27 cellular contexts compared by ENCODE assay signal in genomic region chr11:36218283-36218921, GRCh38.
DNase-seq lines count a peak whose midpoint lies in the region; ATAC-seq, FAIRE-seq and TF ChIP-seq lines count a peak whose summit lies in the region.
"Had no signal": no experiment of that assay in that cellular context is flagged by ENCODE, and none has a peak within 500 bp of the region (broad histone marks: within the 10 kb centered on the region; RNA-seq: fewer than 3 reads in every experiment).

No MANE protein-coding gene starts in this region.

- no peak for TF ChIP-seq POLR2A in HepG2 (IDR thresholded peaks at IDR 0.05; ENCODE audit: insufficient read depth in 1 of 2, low read depth in 2 of 2, low read length in 2 of 2)

- no peak for FAIRE-seq in HepG2 (lab: Jason Lieb, UNC)
- FAIRE-seq: A204.1, G401.6, GM12891, GM19239 had no signal

- peaks cover 0 to 3% (median 0%) of the 10 kb centered on the region in 4 donors for H3K9me3 ChIP-seq in liver (ENCODE audit: control insufficient read depth in 4 of 4, low read length in 3 of 4)
- peaks cover 7% of the 10 kb centered on the region for H3K9me3 ChIP-seq in HepG2 (ENCODE audit: low read length)
- H3K9me3 ChIP-seq: BE2C had no signal

- CTCF ChIA-PET in HepG2 (lab: Yijun Ruan, JAX; ENCODE audit: low intra/inter-chr PET ratio, low total read pairs), result no interaction called here

- H3K4me1 ChIP-seq in liver (ENCODE audit: control insufficient read depth in 4 of 4, insufficient read depth in 4 of 4, low read length in 3 of 4), result peaks cover 0 to 12% (median 6%) of the 10 kb centered on the region in 4 donors
- no peaks in the 10 kb centered on the region for H3K4me1 ChIP-seq in HepG2 (ENCODE audit: insufficient read depth, low read length)
- H3K4me1 ChIP-seq: BE2C, BLaER1 had no signal

- no peak overlapping the region for H3K4me3 ChIP-seq in liver (ENCODE audit: low read depth in 1 of 3, low read length in 3 of 3)
- H3K4me3 ChIP-seq in HepG2 (replicated peaks in 1 of 3; ENCODE audit: insufficient read depth in 1 of 3, low read depth in 2 of 3, low read length in 3 of 3), result no peak overlapping the region
- H3K4me3 ChIP-seq: BLaER1 had no signal

- 77% methylated on average over 4 of the region's 4 CpGs for WGBS in liver
- WGBS in HepG2 (ENCODE audit: low lambda C conversion rate), result 0% methylated on average over 4 of the region's 4 CpGs

- no peak overlapping the region for H3K9ac ChIP-seq in liver (ENCODE audit: low read depth in 1 of 2, low read length in 2 of 2)
- H3K9ac ChIP-seq in HepG2 (ENCODE audit: insufficient read depth, low read depth, low read length), result no peak overlapping the region
- H3K9ac ChIP-seq: BLaER1 had no signal

- H3K27ac ChIP-seq in liver (ENCODE audit: low read depth in 1 of 2, low read length in 2 of 2), result no peak overlapping the region
- H3K27ac ChIP-seq in HepG2 (ENCODE audit: extremely low read length, insufficient read depth, low read length), result no peak overlapping the region
- H3K27ac ChIP-seq: BLaER1 had no signal

- no peak for ATAC-seq in HepG2
- ATAC-seq in left lobe of liver, result peak; percentile 93
- ATAC-seq in SK-N-SH treated with all-trans-retinoic acid at 6 μM for 48 hours, result no peak

- H3K79me2 ChIP-seq in HepG2 (ENCODE audit: insufficient read depth, low read length), result no peaks in the 10 kb centered on the region

- DNase-seq in HepG2 (ENCODE audit: low spot score), result no peak
- DNase-seq in NCI-H69 (lab: John Stamatoyannopoulos, UW), result peak; percentile 9
- peak; percentile 52 for DNase-seq in left lobe of liver (ENCODE audit: low spot score)
- no peak for DNase-seq in foreskin melanocyte
- DNase-seq in stimulated activated CD4-positive, alpha-beta T cell treated with anti-CD3 and anti-CD28 coated beads, Interleukin-2, amount 100 ng/mL, for 24 hours, result no peak
- DNase-seq: 8988T; ACHN; BE2C; C1 segment of cervical spinal cord; CD4-positive, alpha-beta memory T cell; CD4-positive, CD25-positive, alpha-beta regulatory T cell; CD8-positive, alpha-beta memory T cell; COR-L47; DMS 273 treated with DMSO at 0.1 percent for 48 hours; DMS153; DMS53; DMS79; DND-41; EL; GF-D8 had no signal

- no peak for TF ChIP-seq CTCF in liver (IDR thresholded peaks at IDR 0.05; ENCODE audit: low read depth, low read length, missing input control)
- TF ChIP-seq CTCF in HepG2 (CRISPR knock-in tag; IDR thresholded peaks at IDR 0.05), result no peak

- POLR2A ChIA-PET in HepG2 (lab: Yijun Ruan, JAX), result no interaction called here

- H3K4me2 ChIP-seq in HepG2 (ENCODE audit: low read depth, low read length), result no peak overlapping the region
- H3K4me2 ChIP-seq: BLaER1 had no signal

- H3K27me3 ChIP-seq in liver (ENCODE audit: control insufficient read depth in 4 of 4, insufficient read depth in 4 of 4, low read length in 3 of 4) (no peaks in the 10 kb centered on the region), HepG2 (ENCODE audit: control insufficient read depth in 1 of 2, insufficient read depth in 2 of 2, low read length in 2 of 2) (no peaks in the 10 kb centered on the region; a peak in 2 of 5 replicates)
- H3K27me3 ChIP-seq: BE2C, BLaER1 had no signal

- TF ChIP-seq EP300 in HepG2 (IDR thresholded peaks at IDR 0.05; ENCODE audit: low read depth in 2 of 2, low read length in 2 of 2) (no peak), HepG2 (CRISPR knock-in tag; IDR thresholded peaks at IDR 0.05; ENCODE audit: borderline replicate concordance) (no peak)

- in situ Hi-C loops in HepG2 (cut with HindIII; ENCODE audit: extremely low pct_ligation_motif_present, low pct_unique_long_range_greater_than_20kb), result no loop called here

- intact Hi-C loops in HepG2 (cut with micrococcal nuclease; ENCODE audit: unreplicated experiment), result no loop called here

- no peak overlapping the region for H2AFZ ChIP-seq in HepG2 (ENCODE audit: low read length)

- H3K36me3 ChIP-seq in liver (ENCODE audit: control insufficient read depth in 4 of 4, insufficient read depth in 3 of 4, low read depth in 1 of 4, low read length in 3 of 4) (no peaks in the 10 kb centered on the region), HepG2 (replicated peaks in 1 of 2; ENCODE audit: control insufficient read depth in 1 of 2, insufficient read depth in 2 of 2, low read length in 2 of 2) (no peaks in the 10 kb centered on the region)
- H3K36me3 ChIP-seq: BE2C had no signal

- no TSS peak for BruUV-seq in HepG2 (replicated peaks; lab: Mats Ljungman, UMichigan)

- H4K20me1 ChIP-seq in HepG2 (ENCODE audit: insufficient read depth, low read length), result no peaks in the 10 kb centered on the region

- TF ChIP-seq RAD21 in liver (IDR thresholded peaks at IDR 0.05) (no peak), HepG2 (CRISPR knock-in tag; IDR thresholded peaks at IDR 0.05) (no peak)

TF ChIP-seq in liver, 16 proteins besides CTCF, POLR2A, EP300 and RAD21 (continues in another document):
- no peak for TF ChIP-seq SP1 (IDR thresholded peaks at IDR 0.05)
- TF ChIP-seq GABPA (IDR thresholded peaks at IDR 0.05 in 1 of 2, conservative IDR thresholded peaks at IDR 0.05 in 1 of 2), result no peak
- TF ChIP-seq, protein P1, sequence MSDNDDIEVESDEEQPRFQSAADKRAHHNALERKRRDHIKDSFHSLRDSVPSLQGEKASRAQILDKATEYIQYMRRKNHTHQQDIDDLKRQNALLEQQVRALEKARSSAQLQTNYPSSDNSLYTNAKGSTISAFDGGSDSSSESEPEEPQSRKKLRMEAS (IDR thresholded peaks at IDR 0.05), result peak; percentile 39
- TF ChIP-seq HNF4A (conservative IDR thresholded peaks at IDR 0.05), result peak; percentile 79 to 81
- TF ChIP-seq, protein P2, sequence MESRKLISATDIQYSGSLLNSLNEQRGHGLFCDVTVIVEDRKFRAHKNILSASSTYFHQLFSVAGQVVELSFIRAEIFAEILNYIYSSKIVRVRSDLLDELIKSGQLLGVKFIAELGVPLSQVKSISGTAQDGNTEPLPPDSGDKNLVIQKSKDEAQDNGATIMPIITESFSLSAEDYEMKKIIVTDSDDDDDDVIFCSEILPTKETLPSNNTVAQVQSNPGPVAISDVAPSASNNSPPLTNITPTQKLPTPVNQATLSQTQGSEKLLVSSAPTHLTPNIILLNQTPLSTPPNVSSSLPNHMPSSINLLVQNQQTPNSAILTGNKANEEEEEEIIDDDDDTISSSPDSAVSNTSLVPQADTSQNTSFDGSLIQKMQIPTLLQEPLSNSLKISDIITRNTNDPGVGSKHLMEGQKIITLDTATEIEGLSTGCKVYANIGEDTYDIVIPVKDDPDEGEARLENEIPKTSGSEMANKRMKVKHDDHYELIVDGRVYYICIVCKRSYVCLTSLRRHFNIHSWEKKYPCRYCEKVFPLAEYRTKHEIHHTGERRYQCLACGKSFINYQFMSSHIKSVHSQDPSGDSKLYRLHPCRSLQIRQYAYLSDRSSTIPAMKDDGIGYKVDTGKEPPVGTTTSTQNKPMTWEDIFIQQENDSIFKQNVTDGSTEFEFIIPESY (IDR thresholded peaks at IDR 0.05), result no peak
- peak; percentile 40 for TF ChIP-seq FOXA2 (IDR thresholded peaks at IDR 0.05)
- TF ChIP-seq NR2F2 (IDR thresholded peaks at IDR 0.05), result no peak

TF ChIP-seq in HepG2, 621 proteins besides CTCF, POLR2A, EP300 and RAD21 (continues in another document):
- no peak for TF ChIP-seq GTF3A (CRISPR knock-in tag; conservative IDR thresholded peaks at IDR 0.05)
- TF ChIP-seq, protein P3, sequence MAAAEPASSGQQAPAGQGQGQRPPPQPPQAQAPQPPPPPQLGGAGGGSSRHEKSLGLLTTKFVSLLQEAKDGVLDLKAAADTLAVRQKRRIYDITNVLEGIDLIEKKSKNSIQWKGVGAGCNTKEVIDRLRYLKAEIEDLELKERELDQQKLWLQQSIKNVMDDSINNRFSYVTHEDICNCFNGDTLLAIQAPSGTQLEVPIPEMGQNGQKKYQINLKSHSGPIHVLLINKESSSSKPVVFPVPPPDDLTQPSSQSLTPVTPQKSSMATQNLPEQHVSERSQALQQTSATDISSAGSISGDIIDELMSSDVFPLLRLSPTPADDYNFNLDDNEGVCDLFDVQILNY (CRISPR knock-in tag; conservative IDR thresholded peaks at IDR 0.05), result no peak
- no peak for TF ChIP-seq ZNF232 (CRISPR knock-in tag; IDR thresholded peaks at IDR 0.05; ENCODE audit: borderline replicate concordance)
- no peak for TF ChIP-seq KAT2B (IDR thresholded peaks at IDR 0.05; ENCODE audit: borderline replicate concordance, low read depth, low read length)

TF ChIP-seq in SK-N-SH treated with all-trans-retinoic acid at 6 μM for 48 hours, 23 proteins besides CTCF, POLR2A, EP300 and RAD21 (continues in another document):
- TF ChIP-seq ESRRG (CRISPR knock-in tag; IDR thresholded peaks at IDR 0.05) (no peak), CSDC2 (CRISPR knock-in tag; IDR thresholded peaks at IDR 0.05) (no peak), ZNF70 (CRISPR knock-in tag; IDR thresholded peaks at IDR 0.05) (no peak), ZFP30 (CRISPR knock-in tag; IDR thresholded peaks at IDR 0.05) (no peak), TSHZ2 (CRISPR knock-in tag; IDR thresholded peaks at IDR 0.05) (no peak), ISL1 (CRISPR knock-in tag; IDR thresholded peaks at IDR 0.05) (no peak)

Comparison
In these comparisons a context has a peak if more than half of its experiments do, and no peak if none do; other contexts are left out.
1. DNase-seq: peak in NCI-H69 (single experiment) and left lobe of liver (single experiment); none in HepG2 (single experiment), foreskin melanocyte (single experiment) and stimulated activated CD4-positive, alpha-beta T cell treated with anti-CD3 and anti-CD28 coated beads, Interleukin-2, amount 100 ng/mL, for 24 hours (0 of 2).